Comparison of ENCODE assay signal across 20 cellular contexts in the genomic region with DNA sequence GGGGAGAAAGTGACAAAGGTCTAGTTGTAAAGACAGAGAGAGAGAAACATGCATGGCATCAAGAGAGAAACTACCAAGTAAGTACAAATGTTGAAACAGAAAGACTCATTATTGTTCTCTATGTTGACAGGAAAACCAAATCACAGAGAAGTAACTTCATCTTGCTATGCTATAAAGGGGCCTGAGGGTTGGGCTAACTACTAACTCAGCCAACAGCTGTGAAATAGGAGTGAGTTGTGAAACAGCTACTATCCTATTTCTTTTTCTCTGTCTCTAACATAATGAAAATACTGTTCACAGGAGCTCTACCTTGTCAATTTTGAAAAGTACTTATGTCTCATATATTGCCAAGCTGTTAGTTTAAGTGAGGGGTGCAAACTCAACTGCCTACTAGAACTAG.
DNase-seq lines count a peak whose midpoint lies in the region; ATAC-seq, FAIRE-seq and TF ChIP-seq lines count a peak whose summit lies in the region.
"Had no signal": no experiment of that assay in that cellular context is flagged by ENCODE, and none has a peak within 500 bp of the region (broad histone marks: within the 10 kb centered on the region; RNA-seq: fewer than 3 reads in every experiment).

No MANE protein-coding gene starts in this region.

- peak; percentile 37 for FAIRE-seq in GM19239 (lab: Jason Lieb, UNC)
- FAIRE-seq: A204.1, G401.6, GM12892 had no signal

- no peak overlapping the region for H3K4me3 ChIP-seq in H7 (ENCODE audit: insufficient read depth, low read depth, low read length)
- H3K4me3 ChIP-seq: BLaER1, GM23248 had no signal

- no peak overlapping the region for H3K27ac ChIP-seq in RWPE1
- H3K27ac ChIP-seq: 22Rv1, BLaER1, C4-2B, GM23248 had no signal

- DNase-seq in GM19239 (ENCODE audit: insufficient read length, low spot score), result no peak
- DNase-seq in foreskin melanocyte, result peak; percentile 0
- no peak for DNase-seq in H7
- DNase-seq in RWPE1 (ENCODE audit: low spot score), result no peak
- DNase-seq: Caco-2; CD4-positive, CD25-positive, alpha-beta regulatory T cell; CD8-positive, alpha-beta T cell; DMS153; DND-41; GM23248; H9 had no signal

- CTCF ChIA-PET in RWPE1 (lab: Yijun Ruan, JAX), result interaction anchor here (0.6 kb wide), 1 partner anchor 11 kb away, joined by 3 read pairs; no protein-coding TSS in a partner anchor

- TF ChIP-seq CTCF in RWPE1 (conservative IDR thresholded peaks at IDR 0.05; ENCODE audit: low read depth), result no peak

- ATAC-seq in HG02870 (IDR thresholded peaks at IDR 0.05; ENCODE audit: unreplicated experiment) (peak; percentile 62), HG02981 (IDR thresholded peaks at IDR 0.05; ENCODE audit: unreplicated experiment) (no peak)
- ATAC-seq: CD8-positive, alpha-beta T cell; HCT116 had no signal

- H3K27me3 ChIP-seq in H7 (ENCODE audit: control insufficient read depth, insufficient read depth, low read length), result no peaks in the 10 kb centered on the region

- POLR2A ChIA-PET in RWPE1 (lab: Yijun Ruan, JAX; ENCODE audit: low non-redundant PET), result no interaction called here

- no peaks in the 10 kb centered on the region for H3K36me3 ChIP-seq in H7 (replicated peaks; ENCODE audit: control insufficient read depth, insufficient read depth, low read length)
